18 cellular contexts compared by ENCODE assay signal in genomic region chr4:140937866-140938265, GRCh38.
DNase-seq lines count a peak whose midpoint lies in the region; ATAC-seq and TF ChIP-seq lines count a peak whose summit lies in the region.
"Had no signal": no experiment of that assay in that cellular context is flagged by ENCODE, and none has a peak within 500 bp of the region (broad histone marks: within the 10 kb centered on the region; RNA-seq: fewer than 3 reads in every experiment).

No MANE protein-coding gene starts in this region.

- H3K9me3 ChIP-seq in adipocyte (ENCODE audit: control insufficient read depth, low read length), result no peaks in the 10 kb centered on the region
- no peaks in the 10 kb centered on the region for H3K9me3 ChIP-seq in CD8-positive, alpha-beta T cell (ENCODE audit: low read length)
- H3K9me3 ChIP-seq: uterus had no signal

- CTCF ChIA-PET in CD8-positive, alpha-beta T cell (lab: Charles Lee), result interaction anchor here (0.7 kb wide), 1 partner anchor 35 kb away, joined by 3 read pairs; no protein-coding TSS in a partner anchor

- intact Hi-C loops in CD8-positive, alpha-beta T cell (cut with DNase I, micrococcal nuclease), result no loop called here

- no peak for TF ChIP-seq CTCF in CD8-positive, alpha-beta T cell (IDR thresholded peaks at IDR 0.05)

- no peaks in the 10 kb centered on the region for H3K36me3 ChIP-seq in adipocyte (ENCODE audit: control insufficient read depth, insufficient read depth, low read length, severe bottlenecking)
- no peaks in the 10 kb centered on the region for H3K36me3 ChIP-seq in CD8-positive, alpha-beta T cell (ENCODE audit: insufficient read depth, low read length)
- H3K36me3 ChIP-seq: uterus had no signal

- no peak overlapping the region for H3K4me3 Mint-ChIP-seq in CD8-positive, alpha-beta T cell
- H3K4me3 Mint-ChIP-seq: B cell; effector memory CD8-positive, alpha-beta T cell; stimulated activated memory B cell treated with anti-CD40 and anti-IgM and Interleukin-4, amounts not matched to agents 10 μg/mL and 1 μg/mL and 100 μg/mL, for 72 hours had no signal

- H3K9ac ChIP-seq in adipocyte (ENCODE audit: low read length), result peak overlapping the region; percentile 48
- H3K9ac ChIP-seq: parathyroid adenoma had no signal

- DNase-seq in A172 (ENCODE audit: low spot score) (peak; percentile 78), H4 (ENCODE audit: low spot score) (peak; percentile 51), adipocyte (ENCODE audit: low read depth) (peak; percentile 92), iris pigment epithelial cell (ENCODE audit: low read depth) (peak; percentile 87), activated gamma-delta T cell (lab: John Stamatoyannopoulos, UW) (no peak)
- no peak for DNase-seq in CD8-positive, alpha-beta T cell
- no peak for DNase-seq in activated CD8-positive, alpha-beta memory T cell treated with anti-CD3 and anti-CD28 coated beads, Interleukin-2, amount 50 U/mL, for 48 hours
- DNase-seq: activated CD4-positive, CD25-positive, alpha-beta regulatory T cell; amniotic stem cell; effector memory CD8-positive, alpha-beta T cell; NCI-H1436 treated with DMSO at 0.1 percent for 48 hours; NCI-H774; SIG-M5; uterus had no signal

- no peaks in the 10 kb centered on the region for H3K27me3 ChIP-seq in adipocyte (replicated peaks; ENCODE audit: control insufficient read depth, insufficient read depth, low read length)
- no peaks in the 10 kb centered on the region for H3K27me3 ChIP-seq in CD8-positive, alpha-beta T cell (ENCODE audit: insufficient read depth, low read length)
- H3K27me3 ChIP-seq: uterus had no signal

- H3K27me3 Mint-ChIP-seq in CD8-positive, alpha-beta T cell (ENCODE audit: low read depth), result no peaks in the 10 kb centered on the region
- H3K27me3 Mint-ChIP-seq: effector memory CD8-positive, alpha-beta T cell had no signal

- peaks cover 51% of the 10 kb centered on the region for H3K4me1 ChIP-seq in adipocyte (ENCODE audit: control insufficient read depth, insufficient read depth, low read length)
- H3K4me1 ChIP-seq in CD8-positive, alpha-beta T cell (ENCODE audit: insufficient read depth, low read length), result no peaks in the 10 kb centered on the region
- H3K4me1 ChIP-seq: parathyroid adenoma had no signal

- H3K4me1 Mint-ChIP-seq in CD8-positive, alpha-beta T cell (ENCODE audit: low read depth), result no peaks in the 10 kb centered on the region
- H3K4me1 Mint-ChIP-seq: B cell; stimulated activated memory B cell treated with anti-CD40 and anti-IgM and Interleukin-4, amounts not matched to agents 10 μg/mL and 1 μg/mL and 100 μg/mL, for 72 hours had no signal

- H3K27ac ChIP-seq in CD8-positive, alpha-beta T cell (ENCODE audit: low read depth, low read length), result no peak overlapping the region
- H3K27ac ChIP-seq: parathyroid adenoma had no signal

- no peak overlapping the region for H3K27ac Mint-ChIP-seq in CD8-positive, alpha-beta T cell
- H3K27ac Mint-ChIP-seq: B cell; effector memory CD8-positive, alpha-beta T cell; stimulated activated memory B cell treated with anti-CD40 and anti-IgM and Interleukin-4, amounts not matched to agents 10 μg/mL and 1 μg/mL and 100 μg/mL, for 72 hours had no signal

- H3K4me3 ChIP-seq in adipocyte (ENCODE audit: low read length), result no peak overlapping the region
- H3K4me3 ChIP-seq in CD8-positive, alpha-beta T cell (ENCODE audit: low read depth, low read length), result no peak overlapping the region
- H3K4me3 ChIP-seq: uterus had no signal

- POLR2A ChIA-PET in CD8-positive, alpha-beta T cell (lab: Charles Lee), result no interaction called here

- ATAC-seq in GM18909 (IDR thresholded peaks at IDR 0.05; ENCODE audit: poor library complexity, unreplicated experiment), result no peak
- ATAC-seq in CD8-positive, alpha-beta T cell, result no peak
- ATAC-seq: effector memory CD8-positive, alpha-beta T cell; stimulated activated memory B cell treated with anti-CD40 and anti-IgM and Interleukin-4, amounts not matched to agents 10 μg/mL and 1 μg/mL and 100 μg/mL, for 72 hours had no signal

- no peaks in the 10 kb centered on the region for H3K36me3 Mint-ChIP-seq in CD8-positive, alpha-beta T cell
- H3K36me3 Mint-ChIP-seq: stimulated activated memory B cell treated with anti-CD40 and anti-IgM and Interleukin-4, amounts not matched to agents 10 μg/mL and 1 μg/mL and 100 μg/mL, for 72 hours had no signal

- no peaks in the 10 kb centered on the region for H3K9me3 Mint-ChIP-seq in CD8-positive, alpha-beta T cell
- H3K9me3 Mint-ChIP-seq: effector memory CD8-positive, alpha-beta T cell; stimulated activated memory B cell treated with anti-CD40 and anti-IgM and Interleukin-4, amounts not matched to agents 10 μg/mL and 1 μg/mL and 100 μg/mL, for 72 hours had no signal

Comparison
In these comparisons a context has a peak if more than half of its experiments do, and no peak if none do; other contexts are left out.
1. DNase-seq: peak in A172 (single experiment), H4 (single experiment), adipocyte (single experiment) and iris pigment epithelial cell (single experiment); none in CD8-positive, alpha-beta T cell (0 of 7), activated gamma-delta T cell (single experiment) and activated CD8-positive, alpha-beta memory T cell treated with anti-CD3 and anti-CD28 coated beads, Interleukin-2, amount 50 U/mL, for 48 hours (single experiment).